ENCODE assay signal across 1 cellular context in genomic region chr14:69699243-69699642, GRCh38.
TF ChIP-seq lines count a peak whose summit lies in the region.

No MANE protein-coding gene starts in this region.

TF ChIP-seq in GM12878, 131 proteins besides CTCF, POLR2A, EP300 and RAD21:
- TF ChIP-seq RUNX3 (IDR thresholded peaks at IDR 0.05; ENCODE audit: low read length): peak; percentile 44
- peak; percentile 51; the same call in 1 of the 2 replicates for TF ChIP-seq NR2F1 (conservative IDR thresholded peaks at IDR 0.05)
